ENCODE assay signal across 16 cellular contexts in the genomic region with DNA sequence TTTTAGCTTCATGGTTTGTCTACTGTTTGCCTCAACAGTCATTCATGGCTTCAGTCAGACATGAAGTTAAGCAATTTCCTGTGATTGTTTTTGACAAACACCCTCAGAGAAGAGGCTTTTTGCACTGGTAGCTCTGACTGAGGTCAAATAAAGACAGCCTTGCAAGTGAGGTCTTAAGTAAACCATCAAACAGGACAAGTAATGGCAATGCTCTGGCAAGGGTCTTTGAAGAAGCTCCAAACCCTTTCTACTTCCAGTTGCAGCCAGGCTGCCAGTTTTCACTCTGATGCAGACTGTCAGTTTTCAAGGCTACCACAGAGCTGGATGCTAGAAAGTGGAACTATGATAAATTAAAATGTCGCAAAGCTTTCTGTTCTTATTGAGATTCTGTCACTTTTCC.
A peak's percentile ranks its signal among the peaks of the same experiment; 100 is the strongest.
DNase-seq lines count a peak whose midpoint lies in the region; ATAC-seq and TF ChIP-seq lines count a peak whose summit lies in the region.
"Had no signal": no experiment of that assay in that cellular context is flagged by ENCODE, and none has a peak within 500 bp of the region (broad histone marks: within the 10 kb centered on the region; RNA-seq: fewer than 3 reads in every experiment).

No MANE protein-coding gene starts in this region.

- TF ChIP-seq CTCF in osteocyte (IDR thresholded peaks at IDR 0.05) = no peak

- peak; percentile 55 for ATAC-seq in stimulated activated naive CD8-positive, alpha-beta T cell treated with anti-CD3 and anti-CD28 coated beads, Interleukin-15, amount 100 ng/mL, for 72 hours
- no peak for ATAC-seq in stimulated activated naive CD8-positive, alpha-beta T cell treated with anti-CD3 and anti-CD28 coated beads, Interleukin-15, Interleukin-2, amounts not matched to agents 100 U/mL and 50 U/mL, for 24 hours
- no peak for ATAC-seq in HG03354 (IDR thresholded peaks at IDR 0.05; ENCODE audit: poor library complexity, severe bottlenecking, unreplicated experiment)
- ATAC-seq: gastrocnemius medialis, psoas muscle, SK-N-SH treated with all-trans-retinoic acid at 6 μM for 48 hours had no signal

- no peak overlapping the region for H3K27ac Mint-ChIP-seq in stimulated activated naive CD8-positive, alpha-beta T cell treated with anti-CD3 and anti-CD28 coated beads, Interleukin-15, amount 100 ng/mL, for 72 hours
- H3K27ac Mint-ChIP-seq in T-helper 1 cell treated with Interleukin-12 subunit alpha and Interleukin-12 subunit beta and Interleukin-4 antibody, amounts not matched to agents 30 μg/mL and 1 μg/mL, for 36 hours = peak overlapping the region; percentile 85
- H3K27ac Mint-ChIP-seq in osteocyte (ENCODE audit: unreplicated experiment) = no peak overlapping the region

- H3K36me3 Mint-ChIP-seq in T-helper 1 cell treated with Interleukin-12 subunit alpha and Interleukin-12 subunit beta and Interleukin-4 antibody, amounts not matched to agents 30 μg/mL and 1 μg/mL, for 36 hours (ENCODE audit: low read depth) = peaks cover 11% of the 10 kb centered on the region
- H3K36me3 Mint-ChIP-seq in osteocyte (ENCODE audit: unreplicated experiment) = no peaks in the 10 kb centered on the region

- peaks cover 7% of the 10 kb centered on the region for H3K4me1 Mint-ChIP-seq in stimulated activated naive CD8-positive, alpha-beta T cell treated with anti-CD3 and anti-CD28 coated beads, Interleukin-15, amount 100 ng/mL, for 72 hours
- H3K4me1 Mint-ChIP-seq in T-helper 1 cell treated with Interleukin-12 subunit alpha and Interleukin-12 subunit beta and Interleukin-4 antibody, amounts not matched to agents 30 μg/mL and 1 μg/mL, for 36 hours (ENCODE audit: low read depth) = peaks cover 14% of the 10 kb centered on the region
- no peaks in the 10 kb centered on the region for H3K4me1 Mint-ChIP-seq in osteocyte (ENCODE audit: unreplicated experiment)

- no peaks in the 10 kb centered on the region for H3K27me3 Mint-ChIP-seq in stimulated activated naive CD8-positive, alpha-beta T cell treated with anti-CD3 and anti-CD28 coated beads, Interleukin-15, amount 100 ng/mL, for 72 hours
- no peaks in the 10 kb centered on the region for H3K27me3 Mint-ChIP-seq in T-helper 1 cell treated with Interleukin-12 subunit alpha and Interleukin-12 subunit beta and Interleukin-4 antibody, amounts not matched to agents 30 μg/mL and 1 μg/mL, for 36 hours (ENCODE audit: low read depth)
- H3K27me3 Mint-ChIP-seq in osteocyte (ENCODE audit: unreplicated experiment) = peaks cover 41% of the 10 kb centered on the region

- no peak overlapping the region for H3K4me3 Mint-ChIP-seq in stimulated activated naive CD8-positive, alpha-beta T cell treated with anti-CD3 and anti-CD28 coated beads, Interleukin-15, amount 100 ng/mL, for 72 hours
- peak overlapping the region; percentile 2 for H3K4me3 Mint-ChIP-seq in T-helper 1 cell treated with Interleukin-12 subunit alpha and Interleukin-12 subunit beta and Interleukin-4 antibody, amounts not matched to agents 30 μg/mL and 1 μg/mL, for 36 hours
- H3K4me3 Mint-ChIP-seq in osteocyte (ENCODE audit: unreplicated experiment) = no peak overlapping the region
- H3K4me3 Mint-ChIP-seq: activated T-cell treated with anti-CD3 and anti-CD28 coated beads, Interleukin-2, amount 50 U/mL, for 4 hours had no signal

- DNase-seq in stimulated activated naive CD8-positive, alpha-beta T cell treated with anti-CD3 and anti-CD28 coated beads, Interleukin-15, amount 100 ng/mL, for 72 hours = no peak
- DNase-seq in stimulated activated naive CD8-positive, alpha-beta T cell treated with anti-CD3 and anti-CD28 coated beads, Interleukin-15, Interleukin-2, amounts not matched to agents 100 U/mL and 50 U/mL, for 24 hours = no peak
- DNase-seq in globus pallidus (ENCODE audit: low spot score) (peak; percentile 0), osteocyte (ENCODE audit: extremely low spot score, unreplicated experiment) (no peak), GF-D8 (lab: John Stamatoyannopoulos, UW) (no peak)
- DNase-seq: activated T-cell treated with anti-CD3 and anti-CD28 coated beads, Interleukin-2, amount 50 U/mL, for 4 hours; DMS79 treated with DMSO at 0.1 percent for 48 hours; effector memory CD4-positive, alpha-beta T cell; gastrocnemius medialis; psoas muscle; stimulated activated CD8-positive, alpha-beta memory T cell treated with anti-CD3 and anti-CD28 coated beads, Interleukin-4, amount 100 ng/mL, for 48 hours; upper lobe of left lung; WERI-Rb-1 had no signal

- H3K9me3 Mint-ChIP-seq in stimulated activated naive CD8-positive, alpha-beta T cell treated with anti-CD3 and anti-CD28 coated beads, Interleukin-15, amount 100 ng/mL, for 72 hours = peaks cover 0 to 4% of the 10 kb centered on the region in 2 donors
- peaks cover 20% of the 10 kb centered on the region for H3K9me3 Mint-ChIP-seq in T-helper 1 cell treated with Interleukin-12 subunit alpha and Interleukin-12 subunit beta and Interleukin-4 antibody, amounts not matched to agents 30 μg/mL and 1 μg/mL, for 36 hours
- peaks cover 12% of the 10 kb centered on the region for H3K9me3 Mint-ChIP-seq in osteocyte (ENCODE audit: unreplicated experiment)
- H3K9me3 Mint-ChIP-seq: activated T-cell treated with anti-CD3 and anti-CD28 coated beads, Interleukin-2, amount 50 U/mL, for 4 hours had no signal
